1 cellular context compared by ENCODE assay signal in genomic region chr10:46528675-46529615, GRCh38.
A peak's percentile ranks its signal among the peaks of the same experiment; 100 is the strongest.
TF ChIP-seq lines count a peak whose summit lies in the region.

No MANE protein-coding gene starts in this region.

TF ChIP-seq in K562, 482 proteins besides CTCF, POLR2A, EP300 and RAD21:
- TF ChIP-seq NONO (IDR thresholded peaks at IDR 0.05; ENCODE audit: low read depth in 2 of 2, low read length in 1 of 2) (no peak), E2F3 (CRISPR knock-in tag; IDR thresholded peaks at IDR 0.05) (0 out of 2 replicates have a peak, but pooled peaks have one; percentile 14), TAL1 (IDR thresholded peaks at IDR 0.05) (no peak), ETS1 (conservative IDR thresholded peaks at IDR 0.05; ENCODE audit: control insufficient read depth, low read depth, low read length) (no peak), BHLHE40 (IDR thresholded peaks at IDR 0.05; ENCODE audit: low read length) (no peak), ATF3 (IDR thresholded peaks at IDR 0.05) (no peak), ATF3 (CRISPR knock-in tag; conservative IDR thresholded peaks at IDR 0.05) (no peak), ZFPM2 (CRISPR knock-in tag; IDR thresholded peaks at IDR 0.05) (no peak)
